8 cellular contexts compared by ENCODE assay signal in the genomic region with DNA sequence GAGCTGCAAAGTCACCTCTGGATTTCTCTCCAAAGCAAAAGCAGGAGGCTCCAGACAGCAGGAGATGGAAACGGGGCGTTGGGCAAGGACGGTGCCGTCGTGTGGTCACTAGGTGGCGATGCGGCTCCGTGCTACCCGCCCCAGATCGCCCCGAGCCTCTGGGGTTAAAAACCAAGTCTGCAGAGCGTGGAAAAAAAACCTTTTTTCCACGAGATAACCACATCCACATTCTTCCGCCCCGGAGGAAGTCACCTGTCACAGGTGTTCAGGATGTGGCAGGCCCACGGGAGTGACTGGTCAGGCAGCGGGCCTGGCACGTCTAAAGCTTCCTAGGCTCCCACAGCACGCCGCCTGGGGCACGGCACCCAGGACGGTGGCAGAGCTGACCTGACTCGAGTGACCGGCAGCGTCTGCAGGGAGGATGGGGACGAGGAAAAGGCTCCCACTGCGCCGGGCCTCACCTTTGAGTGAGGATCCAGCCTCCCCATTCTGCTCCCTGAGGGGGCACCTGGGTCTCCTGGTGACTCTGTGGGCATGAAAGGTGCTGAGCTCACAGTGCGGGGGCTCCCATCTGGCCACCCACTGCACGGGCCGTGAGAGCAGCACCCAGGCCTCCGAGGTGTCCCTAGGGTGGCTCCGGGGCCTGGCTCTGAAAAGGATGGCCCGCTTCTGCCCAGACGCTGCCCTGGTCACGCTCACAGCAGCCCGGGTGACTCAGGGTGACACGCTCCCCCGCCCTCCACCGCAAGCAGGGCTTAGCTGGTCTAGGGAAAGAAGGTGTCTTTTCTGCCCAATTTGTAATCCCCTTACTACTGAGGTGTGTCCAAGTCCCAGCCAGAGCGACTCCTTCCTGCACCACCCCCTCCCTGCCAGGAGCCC.
DNase-seq lines count a peak whose midpoint lies in the region; ATAC-seq and TF ChIP-seq lines count a peak whose summit lies in the region.

No MANE protein-coding gene starts in this region.

- H3K27me3 Mint-ChIP-seq in central memory CD8-positive, alpha-beta T cell, result no peaks in the 10 kb centered on the region

- peak overlapping the region; percentile 24 for H3K4me3 ChIP-seq in GM12875 (ENCODE audit: low read depth, low read length)

- ATAC-seq in HG02981 (IDR thresholded peaks at IDR 0.05; ENCODE audit: unreplicated experiment), result peak; percentile 72
- ATAC-seq in central memory CD8-positive, alpha-beta T cell (replicated peaks; ENCODE audit: extremely low read depth, poor library complexity, severe bottlenecking), result peak; percentile 75
- no peak for ATAC-seq in GM18870 (IDR thresholded peaks at IDR 0.05; ENCODE audit: unreplicated experiment)

- no peak overlapping the region for H3K4me3 Mint-ChIP-seq in central memory CD8-positive, alpha-beta T cell

- DNase-seq in NCI-H2227 treated with DMSO at 0.1 percent for 48 hours (lab: John Stamatoyannopoulos, UW), result peak; percentile 66
- peak; percentile 74 for DNase-seq in activated CD4-positive, alpha-beta T cell treated with anti-CD3 and anti-CD28 coated beads for 1 hour
- DNase-seq in central memory CD8-positive, alpha-beta T cell (ENCODE audit: low spot score in 2 of 2), result peak; percentile 61
- DNase-seq in stimulated activated CD4-positive, alpha-beta T cell treated with anti-CD3 and anti-CD28 coated beads, Interleukin-2, amount 100 ng/mL, for 24 hours, result peak; percentile 84

- no peaks in the 10 kb centered on the region for H3K9me3 Mint-ChIP-seq in central memory CD8-positive, alpha-beta T cell

- peaks cover 19% of the 10 kb centered on the region for H3K36me3 Mint-ChIP-seq in central memory CD8-positive, alpha-beta T cell (ENCODE audit: insufficient read depth)

- H3K27ac Mint-ChIP-seq in central memory CD8-positive, alpha-beta T cell (ENCODE audit: low read depth), result no peak overlapping the region

- peaks cover 13% of the 10 kb centered on the region for H3K4me1 Mint-ChIP-seq in central memory CD8-positive, alpha-beta T cell

- peak; percentile 95 for TF ChIP-seq CTCF in GM12875 (IDR thresholded peaks at IDR 0.05; ENCODE audit: borderline replicate concordance, insufficient read depth, low read depth, low read length)

- H3K27ac ChIP-seq in layer of hippocampus (ENCODE audit: low read depth, low read length), result peak overlapping the region; percentile 96

- H3K27me3 ChIP-seq in layer of hippocampus (ENCODE audit: control insufficient read depth, insufficient read depth, low read length), result no peaks in the 10 kb centered on the region
